In the genomic region with DNA sequence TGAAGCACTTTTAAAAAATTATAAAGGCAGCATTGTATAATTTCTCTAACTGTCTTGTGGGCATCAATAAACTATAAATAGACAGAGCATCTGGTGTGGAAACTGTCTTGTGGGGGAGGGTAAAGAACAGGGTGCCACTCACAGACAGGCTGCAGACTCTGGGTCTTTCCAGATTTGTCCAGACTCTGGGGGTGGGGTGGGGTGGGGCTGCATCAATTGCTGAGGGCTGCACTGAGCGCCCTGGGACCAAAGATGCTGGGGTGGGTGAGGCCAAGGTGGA, we compare ENCODE assay signal across 23 cellular contexts.
"Had no signal": no experiment of that assay in that cellular context is flagged by ENCODE, and none has a peak within 500 bp of the region (broad histone marks: within the 10 kb centered on the region; RNA-seq: fewer than 3 reads in every experiment).

No MANE protein-coding gene starts in this region.

- H3K27ac ChIP-seq: esophagus muscularis mucosa, heart right ventricle, left lung, neutrophil, parathyroid adenoma, sigmoid colon, stomach, thyroid gland, vagina had no signal

- H3K4me1 ChIP-seq: esophagus muscularis mucosa, heart right ventricle, left lung, parathyroid adenoma, stomach, thyroid gland, vagina had no signal

- ATAC-seq: heart right ventricle; left cardiac atrium; left lung; mucosa of descending colon; natural killer cell treated with Interleukin-12 subunit alpha and Interleukin-12 subunit beta and Interleukin-15 and Interleukin-18, amount 100 ng/mL, for 72 hours; stimulated activated effector memory CD8-positive, alpha-beta T cell treated with anti-CD3 and anti-CD28 coated beads, Interleukin-12 subunit alpha, Interleukin-12 subunit beta, amount 100 ng/mL, for 72 hours had no signal

- H3K4me3 ChIP-seq: esophagus muscularis mucosa, heart right ventricle, left lung, mucosa of descending colon, sigmoid colon, stomach, thyroid gland, vagina had no signal

- H3K36me3 ChIP-seq: esophagus muscularis mucosa, heart right ventricle, left lung, neutrophil, sigmoid colon, stomach, thyroid gland, vagina had no signal

- DNase-seq: effector CD8-positive, alpha-beta T cell; endodermal cell; glutamatergic neuron; heart right ventricle; hippocampal formation; left cardiac atrium; left lung; mesenchymal stem cell; mucosa of descending colon; naive B cell; sigmoid colon; stimulated activated CD4-positive, alpha-beta T cell treated with anti-CD3 and anti-CD28 coated beads, Interleukin-2, amount 100 ng/mL, for 24 hours; stimulated activated CD4-positive, alpha-beta T cell treated with anti-CD3 and anti-CD28 coated beads, Interleukin-4, amount 100 ng/mL, for 24 hours; stimulated activated naive CD4-positive, alpha-beta T cell treated with Interleukin-2 at 50 U/mL for 16 hours; stomach; thyroid gland; trophoblast cell had no signal

- H3K9me3 ChIP-seq: mucosa of descending colon, neutrophil, thyroid gland, vagina had no signal

- H3K27me3 ChIP-seq: left lung, neutrophil, sigmoid colon, thyroid gland, vagina had no signal

- H3K9ac ChIP-seq: parathyroid adenoma had no signal
